In the genomic region with DNA sequence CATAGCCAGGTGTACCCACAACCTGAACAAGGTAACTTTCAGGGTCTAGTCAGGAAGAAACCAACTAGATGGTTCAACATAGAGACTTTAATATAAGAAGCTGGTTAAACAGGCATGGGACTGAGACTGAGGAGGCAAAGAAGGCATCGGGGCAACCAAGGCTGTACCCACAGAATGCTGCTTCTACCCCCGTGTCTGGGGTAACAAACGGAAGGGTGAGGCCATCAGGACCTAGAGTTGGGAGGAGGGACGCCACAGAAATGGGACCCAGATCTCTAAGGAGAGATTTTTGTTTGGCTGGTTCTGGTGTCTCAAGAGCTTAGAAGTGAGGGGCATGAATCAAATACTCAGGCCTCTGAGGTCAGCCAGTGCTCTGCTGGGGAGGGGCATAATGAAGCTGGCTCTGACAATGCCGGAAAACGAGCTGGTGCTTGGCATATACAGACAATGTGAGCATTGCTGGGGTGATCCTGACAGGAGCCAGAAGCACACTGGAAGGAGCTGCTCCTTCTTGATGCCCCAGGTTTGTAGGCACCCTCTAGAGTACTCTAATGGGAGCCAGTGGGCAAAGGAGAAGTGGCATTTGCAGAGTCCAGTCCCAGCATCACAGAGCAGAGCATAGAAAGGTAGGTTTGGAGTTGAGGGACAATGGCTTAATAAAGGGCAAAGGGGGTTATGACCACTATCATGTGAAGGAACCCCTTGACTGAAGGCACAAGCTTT, we compare ENCODE assay signal across 25 cellular contexts. TPM values are rescaled to one million over a fixed set of nuclear protein-coding genes. Genes with fewer than 3 reads are reported as not detected.
"Had no signal": no experiment of that assay in that cellular context is flagged by ENCODE, and none has a peak within 500 bp of the region (broad histone marks: within the 10 kb centered on the region; RNA-seq: fewer than 3 reads in every experiment).

No MANE protein-coding gene starts in this region.

- DNase-seq: IMR-90; Karpas-422; KG1; MG63; NCI-H1092 treated with DMSO at 0.1 percent for 48 hours; NCI-H1436; NCI-H187; NCI-H2029; NCI-H2081 treated with DMSO at 0.1 percent for 48 hours; NCI-H2171; NCI-H226; NCI-H446; NCI-H510A; NCI-H524 treated with DMSO at 0.1 percent for 48 hours; NK-92 treated with Interleukin-12 subunit alpha and Interleukin-12 subunit beta, amount 100 ng/mL, for 24 hours; PC-3; SJCRH30; SW 1271; T-cell had no signal

- H3K4me3 Mint-ChIP-seq: T-cell had no signal

- ATAC-seq: Panc1, PC-3, T-cell had no signal

- H3K4me1 Mint-ChIP-seq: T-cell had no signal

- H3K4me3 ChIP-seq: MG63, SJCRH30, SK-N-MC had no signal

- H3K27me3 ChIP-seq: MG63, SJCRH30 had no signal

- H3K9me3 Mint-ChIP-seq: T-cell had no signal

- H3K9me3 ChIP-seq: MG63, SJCRH30 had no signal

- H3K27ac ChIP-seq: HL-60, RWPE1, SJCRH30, SK-N-MC had no signal

- H3K27me3 Mint-ChIP-seq: T-cell had no signal

- H3K27ac Mint-ChIP-seq: T-cell had no signal

- H3K36me3 ChIP-seq: MG63, SJCRH30 had no signal

RNA-seq across cellular contexts. Expression of a gene that starts 3.7 kb away (rescaled TPM):
- total RNA-seq: HT-29, IMR-90, OCI-LY7, PC-3, T-cell had no signal
- polyA plus RNA-seq: IMR-90 had no signal
